In genomic region chr3:16476636-16477035, GRCh38 we compare ENCODE assay signal across 10 cellular contexts. TPM values are rescaled to one million over a fixed set of nuclear protein-coding genes. Genes with fewer than 3 reads are reported as not detected.
DNase-seq lines count a peak whose midpoint lies in the region; ATAC-seq, FAIRE-seq and TF ChIP-seq lines count a peak whose summit lies in the region.
"Had no signal": no experiment of that assay in that cellular context is flagged by ENCODE, and none has a peak within 500 bp of the region (broad histone marks: within the 10 kb centered on the region; RNA-seq: fewer than 3 reads in every experiment).

No MANE protein-coding gene starts in this region.

- no peaks in the 10 kb centered on the region for H3K9me1 ChIP-seq in K562 (ENCODE audit: control insufficient read depth, insufficient read depth, low read length)

- no peak for TF ChIP-seq POLR2A in K562 (conservative IDR thresholded peaks at IDR 0.05)

- no peak overlapping the region for H3K27ac ChIP-seq in K562 (ENCODE audit: extremely low read depth, low read depth, low read length)

- in situ Hi-C loops in K562 (cut with MboI), result no loop called here

- no peak for DNase-seq in K562 (ENCODE audit: extremely low read depth in 1 of 4, low spot score in 3 of 4)
- peak; percentile 91 for DNase-seq in retinal pigment epithelial cell (ENCODE audit: low read depth)
- no peak for DNase-seq in NOMO-1 treated with DMSO at 0.1 percent for 48 hours (lab: John Stamatoyannopoulos, UW; ENCODE audit: unreplicated experiment)
- DNase-seq in LoVo (ENCODE audit: low spot score), result no peak
- DNase-seq in SIG-M5 (lab: John Stamatoyannopoulos, UW), result no peak
- DNase-seq: H9, left cardiac atrium, NCI-H510A had no signal

- TF ChIP-seq CTCF in K562 (IDR thresholded peaks at IDR 0.05 in 2 of 3, conservative IDR thresholded peaks at IDR 0.05 in 1 of 3; ENCODE audit: insufficient read depth in 2 of 3, low read depth in 1 of 3, low read length in 3 of 3) (no peak), retinal pigment epithelial cell (conservative IDR thresholded peaks at IDR 0.05; ENCODE audit: low read depth, low read length) (no peak)

- 0% methylated on average over 5 of the region's 5 CpGs for WGBS in K562 (ENCODE audit: insufficient coverage, low coverage, missing lambda C conversion rate)

- intact Hi-C loops in K562 (cut with micrococcal nuclease), result no loop called here

- POLR2A ChIA-PET in K562 (lab: Yijun Ruan, JAX), result interaction anchor here (1.0 kb wide), 1 partner anchor 16 kb away, joined by 4 read pairs; no protein-coding TSS in a partner anchor

- peaks cover 0 to 2% of the 10 kb centered on the region in 2 experiments; a peak in 1 of 5 replicates for H3K27me3 ChIP-seq in K562 (ENCODE audit: control insufficient read depth in 2 of 2, insufficient read depth in 2 of 2, low read length in 2 of 2)

- no peaks in the 10 kb centered on the region for H3K79me2 ChIP-seq in K562 (ENCODE audit: control insufficient read depth, insufficient read depth, low read length)

- H3K4me1 ChIP-seq in K562 (replicated peaks in 1 of 2; ENCODE audit: control insufficient read depth in 2 of 2, insufficient read depth in 2 of 2, low read length in 2 of 2), result no peaks in the 10 kb centered on the region

- ATAC-seq in GM18868 (IDR thresholded peaks at IDR 0.05; ENCODE audit: unreplicated experiment) (peak; percentile 74), HG03354 (IDR thresholded peaks at IDR 0.05; ENCODE audit: poor library complexity, severe bottlenecking, unreplicated experiment) (peak; percentile 43), K562 (no peak)

- no peaks in the 10 kb centered on the region for H4K20me1 ChIP-seq in K562 (replicated peaks; ENCODE audit: control insufficient read depth, insufficient read depth, low read length)

- H2AFZ ChIP-seq in K562 (ENCODE audit: low read depth, low read length), result no peak overlapping the region

- H3K9me3 ChIP-seq in K562 (replicated peaks; ENCODE audit: control insufficient read depth, insufficient read depth, low read depth, low read length), result no peaks in the 10 kb centered on the region

- H3K4me3 ChIP-seq in K562, result no peak overlapping the region
- H3K4me3 ChIP-seq in retinal pigment epithelial cell (ENCODE audit: low read length), result no peak overlapping the region

- TF ChIP-seq RAD21 in K562 (CRISPR knock-in tag; conservative IDR thresholded peaks at IDR 0.05 in 1 of 2, IDR thresholded peaks at IDR 0.05 in 1 of 2), result no peak

- TF ChIP-seq EP300 in K562 (IDR thresholded peaks at IDR 0.05; ENCODE audit: low read length), result no peak

- H3K36me3 ChIP-seq in K562 (ENCODE audit: control insufficient read depth, insufficient read depth, low read length), result no peaks in the 10 kb centered on the region

- no peak overlapping the region for H3K9ac ChIP-seq in K562 (ENCODE audit: insufficient read depth in 1 of 2, low read depth in 2 of 2, low read length in 2 of 2)

- no TSS peak for BruUV-seq in K562 (replicated peaks; lab: Mats Ljungman, UMichigan)

- peak; percentile 11 for FAIRE-seq in K562 (lab: Jason Lieb, UNC)

- CTCF ChIA-PET in K562 (lab: Yijun Ruan, JAX; ENCODE audit: low intra/inter-chr PET ratio), result no interaction called here

- H3K4me2 ChIP-seq in K562 (ENCODE audit: insufficient read depth, low read length), result no peak overlapping the region

TF ChIP-seq in K562, 482 proteins besides CTCF, POLR2A, EP300 and RAD21:
- TF ChIP-seq FOXA3 (CRISPR knock-in tag; conservative IDR thresholded peaks at IDR 0.05 in 1 of 2, IDR thresholded peaks at IDR 0.05 in 1 of 2) (0 out of 4 replicates have a peak, but pooled peaks of 1 of the 2 experiments have one; percentile 29), DDX20 (tag; IDR thresholded peaks at IDR 0.05; ENCODE audit: low read depth) (no peak), STAT6 (CRISPR knock-in tag; IDR thresholded peaks at IDR 0.05) (no peak), FOSL1 (tag; conservative IDR thresholded peaks at IDR 0.05) (no peak)

RNA-seq across cellular contexts. Expression of gene RFTN1, which starts 36.9 kb away (rescaled TPM):
- total RNA-seq in K562 (2011; cell fraction: chromatin; rRNA removed; ENCODE audit: low replicate concordance), result not detected in 2 replicates
- total RNA-seq in K562 (2011; cell fraction: nucleolus; rRNA removed), result not detected in 2 replicates
- not detected in 2 replicates for total RNA-seq in K562 (2011; cell fraction: nucleoplasm; rRNA removed)
- total RNA-seq in K562 (2014; rRNA removed) (not detected in 2 replicates), K562 (2014; rRNA removed; fragmentation: Illumina TruSeq; extraction: Trizol) (not detected in 2 replicates), K562 (2015; rRNA removed; fragmentation: Illumina TruSeq; extraction: Trizol) (not detected in 2 replicates), K562 (2021) (0.29 and 0.51 TPM in 2 replicates)
- polyA plus RNA-seq in K562 (2011; rRNA removed) (not detected in 2 replicates), K562 (2014; fragmentation: Illumina TruSeq; extraction: Trizol) (not detected in 2 replicates), K562 (2014; fragmentation: Nextera tagmentation; extraction: Ambion mirVana) (under 1 TPM in 1 of 2 experiments, not detected in 1; 0.08 TPM), K562 (2014; rRNA removed) (0.11 TPM in 1 of 2 replicates, not detected in the other)
- not detected in 2 replicates for polyA plus RNA-seq in K562 (2011; cell fraction: cytosol; rRNA removed)
- not detected in 2 replicates for polyA plus RNA-seq in K562 (2011; cell fraction: nucleus; rRNA removed)
- 0.14 and 0.19 TPM in 2 replicates for polyA plus RNA-seq in K562 (2012)
- polyA minus RNA-seq in K562 (2011; rRNA and poly(A)+ RNA removed), result not detected in 2 replicates
- polyA minus RNA-seq in K562 (2011; cell fraction: cytosol; rRNA and poly(A)+ RNA removed), result not detected in 2 replicates
- not detected in 2 replicates for polyA minus RNA-seq in K562 (2011; cell fraction: nucleus; rRNA and poly(A)+ RNA removed)
